In the genomic region with DNA sequence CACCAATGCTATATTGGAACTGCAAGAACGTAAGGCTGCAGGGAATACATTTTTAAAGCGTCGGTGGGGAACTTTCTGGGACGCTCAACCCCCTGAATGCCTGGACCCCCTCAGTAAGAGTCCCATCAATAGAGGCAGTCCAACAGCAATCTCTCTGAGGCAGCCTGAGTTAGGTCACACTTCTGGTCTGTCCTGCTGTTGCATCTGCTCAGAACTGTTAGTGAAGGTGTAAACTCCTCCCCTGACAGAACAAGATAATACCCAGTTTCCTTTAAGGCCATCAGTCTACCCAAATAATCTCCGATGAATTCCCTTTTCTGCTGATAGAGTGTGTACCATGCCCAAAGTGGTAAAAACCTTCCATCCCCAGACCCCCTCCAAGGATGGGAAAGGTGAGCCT, we compare ENCODE assay signal across 8 cellular contexts. TPM values are rescaled to one million over a fixed set of nuclear protein-coding genes. Genes with fewer than 3 reads are reported as not detected.
DNase-seq lines count a peak whose midpoint lies in the region; ATAC-seq and FAIRE-seq lines count a peak whose summit lies in the region.

No MANE protein-coding gene starts in this region.

- CTCF ChIA-PET in activated naive CD4-positive, alpha-beta T cell treated with anti-CD3 and anti-CD28 coated beads for 36 hours (lab: Charles Lee) = interaction anchor here (1.5 kb wide), 1 partner anchor 18 kb away, joined by 6 read pairs; no protein-coding TSS in a partner anchor

- ATAC-seq in activated T-helper 17 cell treated with anti-CD3 and anti-CD28 coated beads, Interleukin-2, amount 50 U/mL, for 72 hours (replicated peaks) = no peak
- ATAC-seq in GM21526 (IDR thresholded peaks at IDR 0.05; ENCODE audit: low FRiP score, unreplicated experiment) = no peak

- peaks cover 7% of the 10 kb centered on the region for H3K9me3 Mint-ChIP-seq in activated naive CD4-positive, alpha-beta T cell treated with anti-CD3 and anti-CD28 coated beads for 36 hours
- H3K9me3 Mint-ChIP-seq in activated T-helper 17 cell treated with anti-CD3 and anti-CD28 coated beads, Interleukin-2, amount 50 U/mL, for 72 hours = no peaks in the 10 kb centered on the region

- peaks cover 31% of the 10 kb centered on the region for H3K4me1 Mint-ChIP-seq in activated naive CD4-positive, alpha-beta T cell treated with anti-CD3 and anti-CD28 coated beads for 36 hours (ENCODE audit: low read depth)
- H3K4me1 Mint-ChIP-seq in activated T-helper 17 cell treated with anti-CD3 and anti-CD28 coated beads, Interleukin-2, amount 50 U/mL, for 72 hours = peaks cover 6% of the 10 kb centered on the region

- H3K36me3 Mint-ChIP-seq in activated naive CD4-positive, alpha-beta T cell treated with anti-CD3 and anti-CD28 coated beads for 36 hours (ENCODE audit: low read depth) = peaks cover under 1% of the 10 kb centered on the region
- H3K36me3 Mint-ChIP-seq in activated T-helper 17 cell treated with anti-CD3 and anti-CD28 coated beads, Interleukin-2, amount 50 U/mL, for 72 hours (ENCODE audit: low read depth) = peaks cover 8% of the 10 kb centered on the region

- H3K27ac Mint-ChIP-seq in activated naive CD4-positive, alpha-beta T cell treated with anti-CD3 and anti-CD28 coated beads for 36 hours = no peak overlapping the region
- peak overlapping the region; percentile 99 for H3K27ac Mint-ChIP-seq in activated T-helper 17 cell treated with anti-CD3 and anti-CD28 coated beads, Interleukin-2, amount 50 U/mL, for 72 hours

- DNase-seq in activated naive CD4-positive, alpha-beta T cell treated with anti-CD3 and anti-CD28 coated beads for 36 hours = no peak
- no peak for DNase-seq in activated naive CD4-positive, alpha-beta T cell treated with anti-CD3 and anti-CD28 coated beads, Interleukin-2, amount 50 U/mL, for 16 hours
- DNase-seq in left kidney (ENCODE audit: low read depth, low spot score) (peak; percentile 11), NCI-H2081 (lab: John Stamatoyannopoulos, UW) (no peak), urothelium cell line (ENCODE audit: low spot score) (no peak)

- H3K27ac ChIP-seq in thymus (ENCODE audit: low read depth) = no peak overlapping the region

- no peak for FAIRE-seq in urothelium cell line (lab: Jason Lieb, UNC)

- peaks cover 3% of the 10 kb centered on the region for H3K36me3 ChIP-seq in thymus (ENCODE audit: control insufficient read depth, insufficient read depth)

- peak overlapping the region; percentile 99 for H3K4me3 Mint-ChIP-seq in activated naive CD4-positive, alpha-beta T cell treated with anti-CD3 and anti-CD28 coated beads for 36 hours
- peak overlapping the region; percentile 100 for H3K4me3 Mint-ChIP-seq in activated T-helper 17 cell treated with anti-CD3 and anti-CD28 coated beads, Interleukin-2, amount 50 U/mL, for 72 hours

- H3K4me1 ChIP-seq in thymus (ENCODE audit: control insufficient read depth, insufficient read depth, low read length) = peaks cover 3% of the 10 kb centered on the region

- intact Hi-C loops in activated naive CD4-positive, alpha-beta T cell treated with anti-CD3 and anti-CD28 coated beads for 36 hours (cut with micrococcal nuclease) = loop anchor here (10.0 kb wide), 1 partner anchor 860 kb away; the partner anchor contains the start of gene CASP8AP2

- no peaks in the 10 kb centered on the region for H3K27me3 Mint-ChIP-seq in activated naive CD4-positive, alpha-beta T cell treated with anti-CD3 and anti-CD28 coated beads for 36 hours (ENCODE audit: low read depth)
- H3K27me3 Mint-ChIP-seq in activated T-helper 17 cell treated with anti-CD3 and anti-CD28 coated beads, Interleukin-2, amount 50 U/mL, for 72 hours = no peaks in the 10 kb centered on the region

- H3K4me3 ChIP-seq in thymus (ENCODE audit: low read length) = peak overlapping the region; percentile 75

- no peaks in the 10 kb centered on the region for H3K9me3 ChIP-seq in thymus (ENCODE audit: control insufficient read depth)

- H3K27me3 ChIP-seq in thymus (ENCODE audit: control insufficient read depth, insufficient read depth) = no peaks in the 10 kb centered on the region

- WGBS in thymus = 94% methylated on average over 5 of the region's 5 CpGs

RNA-seq across cellular contexts. Expression of gene RNGTT, which starts 1.1 kb away (rescaled TPM):
- total RNA-seq in activated naive CD4-positive, alpha-beta T cell treated with anti-CD3 and anti-CD28 coated beads for 36 hours = 10 to 100 TPM; 21.7 to 23.5 TPM
- total RNA-seq in activated T-helper 17 cell treated with anti-CD3 and anti-CD28 coated beads, Interleukin-2, amount 50 U/mL, for 72 hours = 10 to 100 TPM; 20.9 to 23.3 TPM
- 11.2 TPM for polyA plus RNA-seq in thymus
